ENCODE assay signal across 29 cellular contexts in the genomic region with DNA sequence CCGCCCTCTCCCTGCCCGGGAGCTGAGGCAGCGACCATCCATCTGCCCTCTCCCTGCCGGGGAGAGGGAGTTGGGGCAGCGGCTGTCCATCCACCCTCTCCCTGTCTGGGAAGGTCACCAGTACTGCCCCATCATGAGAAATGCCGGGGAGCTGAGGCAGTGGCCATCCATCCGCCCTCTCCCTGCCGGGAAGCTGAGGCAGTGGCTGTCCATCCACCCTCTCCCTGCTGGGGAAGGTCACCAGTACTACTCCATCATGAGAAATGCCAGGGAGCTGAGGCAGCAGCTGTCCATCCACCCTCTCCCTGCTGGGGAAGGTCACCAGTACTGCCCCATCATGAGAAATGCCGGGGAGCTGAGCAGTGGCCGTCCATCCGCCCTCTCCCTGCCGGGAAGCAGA.
"Had no signal": no experiment of that assay in that cellular context is flagged by ENCODE, and none has a peak within 500 bp of the region (broad histone marks: within the 10 kb centered on the region; RNA-seq: fewer than 3 reads in every experiment).

No MANE protein-coding gene starts in this region.

- DNase-seq: heart left ventricle; hypothalamus; immature natural killer cell; kidney glomerular epithelial cell; left colon; left lung; mesendoderm; midbrain; mucosa of descending colon; naive thymus-derived CD4-positive, alpha-beta T cell; pancreas; retina; right cardiac atrium; sigmoid colon; small intestine; spleen; stimulated activated CD4-positive, alpha-beta T cell treated with anti-CD3 and anti-CD28 coated beads, Interleukin-4, amount 100 ng/mL, for 24 hours; stimulated activated naive CD4-positive, alpha-beta T cell; trophoblast cell had no signal

- H3K4me1 Mint-ChIP-seq: immature natural killer cell; naive thymus-derived CD4-positive, alpha-beta T cell; stimulated activated effector memory CD8-positive, alpha-beta T cell treated with anti-CD3 and anti-CD28 coated beads, Interleukin-12 subunit alpha, Interleukin-12 subunit beta, amount 100 ng/mL, for 72 hours had no signal

- H3K4me3 Mint-ChIP-seq: immature natural killer cell; naive thymus-derived CD4-positive, alpha-beta T cell; natural killer cell treated with Interleukin-12 subunit alpha and Interleukin-12 subunit beta and Interleukin-15 and Interleukin-18, amount 100 ng/mL, for 72 hours; stimulated activated effector memory CD8-positive, alpha-beta T cell treated with anti-CD3 and anti-CD28 coated beads, Interleukin-12 subunit alpha, Interleukin-12 subunit beta, amount 100 ng/mL, for 72 hours; stimulated activated naive CD8-positive, alpha-beta T cell treated with anti-CD3 and anti-CD28 coated beads, Interleukin-15, Interleukin-2, amounts not matched to agents 100 ng/mL and 50 ng/mL, for 24 hours had no signal

- H3K9me3 Mint-ChIP-seq: immature natural killer cell; natural killer cell treated with Interleukin-12 subunit alpha and Interleukin-12 subunit beta and Interleukin-15 and Interleukin-18, amount 100 ng/mL, for 72 hours; stimulated activated naive CD8-positive, alpha-beta T cell treated with anti-CD3 and anti-CD28 coated beads, Interleukin-15, Interleukin-2, amounts not matched to agents 100 ng/mL and 50 ng/mL, for 24 hours had no signal

- H3K27me3 Mint-ChIP-seq: natural killer cell treated with Interleukin-12 subunit alpha and Interleukin-12 subunit beta and Interleukin-15 and Interleukin-18, amount 100 ng/mL, for 72 hours had no signal

- H3K36me3 Mint-ChIP-seq: immature natural killer cell; natural killer cell treated with Interleukin-12 subunit alpha and Interleukin-12 subunit beta and Interleukin-15 and Interleukin-18, amount 100 ng/mL, for 72 hours; stimulated activated effector memory CD8-positive, alpha-beta T cell treated with anti-CD3 and anti-CD28 coated beads, Interleukin-12 subunit alpha, Interleukin-12 subunit beta, amount 100 ng/mL, for 72 hours had no signal

- FAIRE-seq: islet of Langerhans, pancreas, small intestine had no signal

- H3K4me1 ChIP-seq: heart left ventricle, left lung, pancreas, prostate gland, sigmoid colon, spleen, suprapubic skin, tibial artery, vagina had no signal

- H3K4me3 ChIP-seq: heart left ventricle, left lung, lung, mucosa of descending colon, pancreas, prostate gland, sigmoid colon, spleen, suprapubic skin, thoracic aorta, tibial artery, vagina had no signal

- H3K27ac Mint-ChIP-seq: immature natural killer cell; naive thymus-derived CD4-positive, alpha-beta T cell; natural killer cell treated with Interleukin-12 subunit alpha and Interleukin-12 subunit beta and Interleukin-15 and Interleukin-18, amount 100 ng/mL, for 72 hours; stimulated activated effector memory CD8-positive, alpha-beta T cell treated with anti-CD3 and anti-CD28 coated beads, Interleukin-12 subunit alpha, Interleukin-12 subunit beta, amount 100 ng/mL, for 72 hours; stimulated activated naive CD8-positive, alpha-beta T cell treated with anti-CD3 and anti-CD28 coated beads, Interleukin-15, Interleukin-2, amounts not matched to agents 100 ng/mL and 50 ng/mL, for 24 hours had no signal

- H3K36me3 ChIP-seq: heart left ventricle, left lung, pancreas, prostate gland, sigmoid colon, spleen, suprapubic skin, thoracic aorta, tibial artery, vagina had no signal

- H3K9me3 ChIP-seq: mucosa of descending colon, pancreas, prostate gland, sigmoid colon, vagina had no signal

- H3K27ac ChIP-seq: heart left ventricle, left lung, pancreas, prostate gland, sigmoid colon, spleen, suprapubic skin, thoracic aorta, tibial artery, vagina had no signal
